In the genomic region with DNA sequence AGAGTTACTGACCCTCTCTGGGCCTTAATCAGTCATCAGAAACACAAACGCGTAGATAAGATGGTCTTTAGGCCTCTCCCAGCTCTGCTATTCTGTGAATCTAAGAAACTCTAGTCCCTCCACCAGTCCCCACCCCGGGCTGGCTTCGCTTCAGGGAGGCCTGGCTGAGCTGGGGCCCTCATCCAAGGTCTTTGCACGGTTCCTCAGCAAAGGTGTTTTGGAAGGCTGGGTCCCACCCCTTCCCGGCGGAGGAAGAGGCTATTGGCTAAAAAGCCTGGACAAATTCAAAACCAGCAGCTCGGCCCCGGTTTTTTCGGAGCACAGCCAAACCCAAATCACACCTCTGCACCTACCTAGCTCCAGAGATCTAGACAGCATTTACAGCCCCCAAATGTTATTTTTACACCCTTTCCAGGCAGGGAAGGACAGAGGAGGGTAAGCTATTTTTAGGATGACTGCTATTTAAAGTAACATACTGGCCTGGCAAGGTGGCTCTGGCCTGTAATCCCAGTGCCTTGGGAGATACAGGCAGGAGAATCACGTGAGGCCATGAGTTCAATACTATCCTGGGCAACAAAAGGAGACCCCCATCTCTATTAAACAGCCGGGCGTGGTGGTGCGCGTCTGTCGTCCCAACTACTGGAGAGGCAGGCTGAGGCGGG, we compare ENCODE assay signal across 8 cellular contexts. TPM values are rescaled to one million over a fixed set of nuclear protein-coding genes. Genes with fewer than 3 reads are reported as not detected.
DNase-seq lines count a peak whose midpoint lies in the region; ATAC-seq, FAIRE-seq and TF ChIP-seq lines count a peak whose summit lies in the region.

No MANE protein-coding gene starts in this region.

- TF ChIP-seq EP300 in K562 (IDR thresholded peaks at IDR 0.05; ENCODE audit: low read length) = no peak

- H3K36me3 ChIP-seq in K562 (ENCODE audit: control insufficient read depth, insufficient read depth, low read length) (no peaks in the 10 kb centered on the region), keratinocyte (ENCODE audit: control insufficient read depth in 2 of 2, extremely low read depth in 1 of 2, insufficient read depth in 2 of 2, low read length in 2 of 2) (no peaks in the 10 kb centered on the region)

- peak overlapping the region; percentile 62 to 95; a peak in 3 of 4 replicates for H3K9ac ChIP-seq in K562 (ENCODE audit: insufficient read depth in 1 of 2, low read depth in 2 of 2, low read length in 2 of 2)
- peak overlapping the region; percentile 63 for H3K9ac ChIP-seq in keratinocyte (ENCODE audit: control insufficient read depth, extremely low read depth, insufficient read depth, low read length)

- H3K4me1 Mint-ChIP-seq in activated CD4-positive, alpha-beta T cell treated with anti-CD3 and anti-CD28 coated beads, Interleukin-2, amount 10 ng/mL, durations not matched to agents 7 days and 5 days = peaks cover 7% of the 10 kb centered on the region

- CTCF ChIA-PET in activated CD4-positive, alpha-beta T cell treated with anti-CD3 and anti-CD28 coated beads, Interleukin-2, amount 10 ng/mL, durations not matched to agents 7 days and 5 days (lab: Charles Lee) = interaction anchor here (0.5 to 3.4 kb wide), 74 partner anchors 8 to 904 kb away, joined by 3 to 44 read pairs (median 5); a partner anchor contains a TSS
- CTCF ChIA-PET in K562 (lab: Yijun Ruan, JAX; ENCODE audit: low intra/inter-chr PET ratio) = interaction anchor here (0.5 to 2.1 kb wide), 5 partner anchors 97 to 351 kb away, joined by 3 to 11 read pairs (median 3); no protein-coding TSS in a partner anchor

- intact Hi-C loops in K562 (cut with micrococcal nuclease) = loop anchor here (5.0 kb wide), 2 partner anchors 50 to 255 kb away; a partner anchor contains a TSS

- H3K27ac ChIP-seq in K562 (ENCODE audit: extremely low read depth, low read depth, low read length) = no peak overlapping the region; the same call in 2 of the 3 replicates
- H3K27ac ChIP-seq in keratinocyte (ENCODE audit: control insufficient read depth, insufficient read depth, low read length) = no peak overlapping the region
- H3K27ac ChIP-seq in substantia nigra (ENCODE audit: low read depth, low read length, poor library complexity, severe bottlenecking) = peak overlapping the region; percentile 87

- H3K79me2 ChIP-seq in K562 (ENCODE audit: control insufficient read depth, insufficient read depth, low read length) (no peaks in the 10 kb centered on the region), keratinocyte (ENCODE audit: control insufficient read depth, insufficient read depth, low read length) (no peaks in the 10 kb centered on the region)

- no peak for TF ChIP-seq RAD21 in K562 (CRISPR knock-in tag; conservative IDR thresholded peaks at IDR 0.05 in 1 of 2, IDR thresholded peaks at IDR 0.05 in 1 of 2)

- no TSS peak for BruUV-seq in K562 (replicated peaks; lab: Mats Ljungman, UMichigan)

- no peak for DNase-seq in activated CD4-positive, alpha-beta T cell treated with anti-CD3 and anti-CD28 coated beads, Interleukin-2, amount 10 ng/mL, durations not matched to agents 7 days and 5 days
- DNase-seq in activated CD4-positive, alpha-beta T cell treated with anti-CD3 and anti-CD28 coated beads, Interleukin-2, amount 50 U/mL, for 1 hour = no peak
- DNase-seq in K562 (ENCODE audit: extremely low read depth in 1 of 4, low spot score in 3 of 4) = no peak
- DNase-seq in keratinocyte (ENCODE audit: low read depth, low spot score) = no peak
- peak in 20 of 49 donors; percentile 4 to 86 (median 30) for DNase-seq in substantia nigra (lab: John Stamatoyannopoulos, UW)
- no peak for DNase-seq in medulla oblongata (ENCODE audit: extremely low spot score)
- no peak for DNase-seq in COLO829 (ENCODE audit: low spot score)

- 73% methylated on average over 17 of the region's 17 CpGs for WGBS in K562 (ENCODE audit: insufficient coverage, low coverage, missing lambda C conversion rate)

- FAIRE-seq in K562 (lab: Jason Lieb, UNC) (no peak), keratinocyte (lab: Jason Lieb, UNC) (no peak)

- H3K27ac Mint-ChIP-seq in activated CD4-positive, alpha-beta T cell treated with anti-CD3 and anti-CD28 coated beads, Interleukin-2, amount 10 ng/mL, durations not matched to agents 7 days and 5 days = peak overlapping the region; percentile 57

- no peaks in the 10 kb centered on the region for H3K9me3 Mint-ChIP-seq in activated CD4-positive, alpha-beta T cell treated with anti-CD3 and anti-CD28 coated beads, Interleukin-2, amount 10 ng/mL, durations not matched to agents 7 days and 5 days

- peak overlapping the region; percentile 69 for H3K4me3 ChIP-seq in K562
- peak overlapping the region; percentile 58 to 82 (median 61) for H3K4me3 ChIP-seq in keratinocyte (ENCODE audit: control insufficient read depth in 2 of 3, extremely low read depth in 1 of 3, insufficient read depth in 2 of 3, low read depth in 1 of 3, low read length in 3 of 3)

- dilution Hi-C loops in keratinocyte (cut with MboI; ENCODE audit: extremely low pct_ligation_motif_present, low sequenced_read_pairs) = no loop called here

- H4K20me1 ChIP-seq in K562 (replicated peaks; ENCODE audit: control insufficient read depth, insufficient read depth, low read length) (no peaks in the 10 kb centered on the region), keratinocyte (ENCODE audit: control insufficient read depth, extremely low read depth, insufficient read depth, low read length) (no peaks in the 10 kb centered on the region)

- in situ Hi-C loops in K562 (cut with MboI) = no loop called here

- peak overlapping the region; percentile 84 for H3K4me2 ChIP-seq in K562 (ENCODE audit: insufficient read depth, low read length)
- peak overlapping the region; percentile 87 for H3K4me2 ChIP-seq in keratinocyte (ENCODE audit: control insufficient read depth, extremely low read depth, insufficient read depth, low read depth, low read length)

- POLR2A ChIA-PET in activated CD4-positive, alpha-beta T cell treated with anti-CD3 and anti-CD28 coated beads, Interleukin-2, amount 10 ng/mL, durations not matched to agents 7 days and 5 days (lab: Charles Lee) = interaction anchor here (0.5 kb wide), 1 partner anchor 163 kb away, joined by 3 read pairs; no protein-coding TSS in a partner anchor
- POLR2A ChIA-PET in K562 (lab: Yijun Ruan, JAX) = interaction anchor here (0.6 to 1.5 kb wide), 14 partner anchors 9 to 599 kb away, joined by 3 to 10 read pairs (median 3); no protein-coding TSS in a partner anchor

- H3K9me3 ChIP-seq in K562 (replicated peaks; ENCODE audit: control insufficient read depth, insufficient read depth, low read depth, low read length) (no peaks in the 10 kb centered on the region), keratinocyte (ENCODE audit: control insufficient read depth, low read depth, low read length) (no peaks in the 10 kb centered on the region)

- TF ChIP-seq POLR2A in K562 (conservative IDR thresholded peaks at IDR 0.05) = no peak

- H3K4me1 ChIP-seq in K562 (replicated peaks in 1 of 2; ENCODE audit: control insufficient read depth in 2 of 2, insufficient read depth in 2 of 2, low read length in 2 of 2) (peaks cover 0 to 14% of the 10 kb centered on the region in 2 experiments; a peak in 4 of 5 replicates), keratinocyte (ENCODE audit: control insufficient read depth, extremely low read depth, insufficient read depth, low read length) (peaks cover 4% of the 10 kb centered on the region)

- H3K27me3 ChIP-seq in K562 (ENCODE audit: control insufficient read depth in 2 of 2, insufficient read depth in 2 of 2, low read length in 2 of 2) (peaks cover 9 to 23% of the 10 kb centered on the region in 2 experiments; a peak in 4 of 5 replicates), keratinocyte (ENCODE audit: control insufficient read depth, extremely low read depth, insufficient read depth, low read length) (no peaks in the 10 kb centered on the region)

- peaks cover 4% of the 10 kb centered on the region for H3K27me3 Mint-ChIP-seq in activated CD4-positive, alpha-beta T cell treated with anti-CD3 and anti-CD28 coated beads, Interleukin-2, amount 10 ng/mL, durations not matched to agents 7 days and 5 days

- no peaks in the 10 kb centered on the region for H3K9me1 ChIP-seq in K562 (ENCODE audit: control insufficient read depth, insufficient read depth, low read length)
- H3K9me1 ChIP-seq in keratinocyte (ENCODE audit: control insufficient read depth, extremely low read depth, insufficient read depth, low read length) = no peaks in the 10 kb centered on the region

- ATAC-seq in K562 (no peak), GM21737 (IDR thresholded peaks at IDR 0.05; ENCODE audit: unreplicated experiment) (no peak)

- H2AFZ ChIP-seq in K562 (ENCODE audit: low read depth, low read length) = peak overlapping the region; percentile 96
- H2AFZ ChIP-seq in keratinocyte (ENCODE audit: control insufficient read depth, low read length) = peak overlapping the region; percentile 97

- peak overlapping the region; percentile 64 for H3K4me3 Mint-ChIP-seq in activated CD4-positive, alpha-beta T cell treated with anti-CD3 and anti-CD28 coated beads, Interleukin-2, amount 10 ng/mL, durations not matched to agents 7 days and 5 days

- H3K36me3 Mint-ChIP-seq in activated CD4-positive, alpha-beta T cell treated with anti-CD3 and anti-CD28 coated beads, Interleukin-2, amount 10 ng/mL, durations not matched to agents 7 days and 5 days (ENCODE audit: low read depth) = no peaks in the 10 kb centered on the region

- TF ChIP-seq CTCF in K562 (IDR thresholded peaks at IDR 0.05 in 2 of 3, conservative IDR thresholded peaks at IDR 0.05 in 1 of 3; ENCODE audit: insufficient read depth in 2 of 3, low read depth in 1 of 3, low read length in 3 of 3) = no peak
- TF ChIP-seq CTCF in keratinocyte (optimal IDR thresholded peaks at IDR 0.05 in 1 of 3, IDR thresholded peaks at IDR 0.05 in 1 of 3, conservative IDR thresholded peaks at IDR 0.05 in 1 of 3; ENCODE audit: extremely low read depth in 1 of 3, insufficient read depth in 2 of 3, low read length in 3 of 3) = no peak

RNA-seq across cellular contexts. Expression of a gene that starts 13.2 kb away (rescaled TPM):
- total RNA-seq in activated CD4-positive, alpha-beta T cell treated with anti-CD3 and anti-CD28 coated beads, Interleukin-2, amount 10 ng/mL, durations not matched to agents 7 days and 5 days = 10 to 100 TPM; 30.9 to 37.1 TPM
- 12.3 and 28.7 TPM in 2 replicates for total RNA-seq in K562 (2011; cell fraction: chromatin; rRNA removed; ENCODE audit: low replicate concordance)
- 34.5 and 34.7 TPM in 2 replicates for total RNA-seq in K562 (2011; cell fraction: nucleolus; rRNA removed)
- total RNA-seq in K562 (2011; cell fraction: nucleoplasm; rRNA removed) = 23.5 and 27.0 TPM in 2 replicates
- 36.6 and 44.2 TPM in 2 replicates for total RNA-seq in K562 (2014; rRNA removed)
- 11.5 and 14.4 TPM in 2 replicates for total RNA-seq in K562 (2014; rRNA removed; fragmentation: Illumina TruSeq; extraction: Trizol)
- 20.1 and 22.0 TPM in 2 replicates for total RNA-seq in K562 (2015; rRNA removed; fragmentation: Illumina TruSeq; extraction: Trizol)
- total RNA-seq in K562 (2021) = 29.7 and 32.2 TPM in 2 replicates
- polyA plus RNA-seq in K562 (2011; rRNA removed) = 23.1 and 28.7 TPM in 2 replicates
- polyA plus RNA-seq in K562 (2011; cell fraction: cytosol; rRNA removed) = 37.2 and 54.8 TPM in 2 replicates
- polyA plus RNA-seq in K562 (2011; cell fraction: nucleus; rRNA removed) = 27.3 and 34.3 TPM in 2 replicates
- polyA plus RNA-seq in K562 (2012) = 15.1 and 22.1 TPM in 2 replicates
- polyA plus RNA-seq in K562 (2014; fragmentation: Illumina TruSeq; extraction: Trizol) = 24.2 and 26.8 TPM in 2 replicates
- 1 to 10 TPM; 1.6 to 2.3 TPM for polyA plus RNA-seq in K562 (2014; fragmentation: Nextera tagmentation; extraction: Ambion mirVana)
- 33.9 and 40.0 TPM in 2 replicates for polyA plus RNA-seq in K562 (2014; rRNA removed)
- 8.1 and 15.6 TPM in 2 replicates for polyA minus RNA-seq in K562 (2011; rRNA and poly(A)+ RNA removed)
- polyA minus RNA-seq in K562 (2011; cell fraction: cytosol; rRNA and poly(A)+ RNA removed) = 13.9 and 15.7 TPM in 2 replicates
- 12.2 and 12.3 TPM in 2 replicates for polyA minus RNA-seq in K562 (2011; cell fraction: nucleus; rRNA and poly(A)+ RNA removed)
- polyA plus RNA-seq in keratinocyte = 22.6 to 30.9 TPM (median 22.9 TPM) in 3 replicates
- 3.5 TPM for polyA plus RNA-seq in keratinocyte (2011; ENCODE audit: low read depth)
- 15.3 and 22.4 TPM in 2 replicates for polyA plus RNA-seq in keratinocyte (2011; cell fraction: cytosol; rRNA removed)
- polyA plus RNA-seq in keratinocyte (2011; cell fraction: nucleus; rRNA removed) = 19.4 and 22.5 TPM in 2 replicates
- 14.7 and 26.7 TPM in 2 replicates for polyA plus RNA-seq in keratinocyte (2012; ENCODE audit: low replicate concordance)
- polyA minus RNA-seq in keratinocyte = 18.8 to 21.9 TPM (median 18.9 TPM) in 3 replicates
- 24.0 TPM for polyA minus RNA-seq in keratinocyte (2011; cell fraction: cytosol; rRNA and poly(A)+ RNA removed)
- polyA minus RNA-seq in keratinocyte (2011; cell fraction: nucleus; rRNA and poly(A)+ RNA removed) = 9.4 and 11.3 TPM in 2 replicates

RNA-seq across cellular contexts. Expression of a gene that starts 46.9 kb away (rescaled TPM):
- total RNA-seq in activated CD4-positive, alpha-beta T cell treated with anti-CD3 and anti-CD28 coated beads, Interleukin-2, amount 10 ng/mL, durations not matched to agents 7 days and 5 days = 100 to 1,000 TPM; 118 to 137 TPM
- not detected in 2 replicates for total RNA-seq in K562 (2011; cell fraction: chromatin; rRNA removed; ENCODE audit: low replicate concordance)
- not detected in 2 replicates for total RNA-seq in K562 (2011; cell fraction: nucleolus; rRNA removed)
- total RNA-seq in K562 (2011; cell fraction: nucleoplasm; rRNA removed) = not detected in 2 replicates
- total RNA-seq in K562 (2014; rRNA removed) (not detected in 2 replicates), K562 (2014; rRNA removed; fragmentation: Illumina TruSeq; extraction: Trizol) (not detected in 2 replicates), K562 (2015; rRNA removed; fragmentation: Illumina TruSeq; extraction: Trizol) (not detected in 2 replicates), K562 (2021) (0.20 and 0.44 TPM in 2 replicates)
- polyA plus RNA-seq in K562 (2011; rRNA removed) (not detected in 2 replicates), K562 (2014; fragmentation: Illumina TruSeq; extraction: Trizol) (not detected in 2 replicates), K562 (2014; fragmentation: Nextera tagmentation; extraction: Ambion mirVana) (not detected), K562 (2014; rRNA removed) (not detected in 2 replicates), keratinocyte (0.01 TPM in 1 of 3 replicates, not detected in the others)
- not detected in 2 replicates for polyA plus RNA-seq in K562 (2011; cell fraction: cytosol; rRNA removed)
- polyA plus RNA-seq in K562 (2011; cell fraction: nucleus; rRNA removed) = not detected in 2 replicates
- 0.10 TPM in 1 of 2 replicates, not detected in the other for polyA plus RNA-seq in K562 (2012)
- not detected in 2 replicates for polyA minus RNA-seq in K562 (2011; rRNA and poly(A)+ RNA removed)
- polyA minus RNA-seq in K562 (2011; cell fraction: cytosol; rRNA and poly(A)+ RNA removed) = not detected in 2 replicates
- not detected in 2 replicates for polyA minus RNA-seq in K562 (2011; cell fraction: nucleus; rRNA and poly(A)+ RNA removed)
- not detected for polyA plus RNA-seq in keratinocyte (2011; ENCODE audit: low read depth)
- polyA plus RNA-seq in keratinocyte (2011; cell fraction: cytosol; rRNA removed) = 0.04 TPM in 1 of 2 replicates, not detected in the other
- polyA plus RNA-seq in keratinocyte (2011; cell fraction: nucleus; rRNA removed) = not detected in 2 replicates
- 0.06 TPM in 1 of 2 replicates, not detected in the other for polyA plus RNA-seq in keratinocyte (2012; ENCODE audit: low replicate concordance)
- polyA minus RNA-seq in keratinocyte = 0.07 to 0.20 TPM in 2 of 3 replicates, not detected in the other
- not detected for polyA minus RNA-seq in keratinocyte (2011; cell fraction: cytosol; rRNA and poly(A)+ RNA removed)
- not detected in 2 replicates for polyA minus RNA-seq in keratinocyte (2011; cell fraction: nucleus; rRNA and poly(A)+ RNA removed)

RNA-seq across cellular contexts. Expression of a gene that starts 51.1 kb away (rescaled TPM):
- under 1 TPM; 0.05 to 0.06 TPM for total RNA-seq in activated CD4-positive, alpha-beta T cell treated with anti-CD3 and anti-CD28 coated beads, Interleukin-2, amount 10 ng/mL, durations not matched to agents 7 days and 5 days
- 0.09 TPM in 1 of 2 replicates, not detected in the other for total RNA-seq in K562 (2011; cell fraction: chromatin; rRNA removed; ENCODE audit: low replicate concordance)
- under 0.01 TPM in 1 of 2 replicates, not detected in the other for total RNA-seq in K562 (2011; cell fraction: nucleolus; rRNA removed)
- 0.38 TPM in 1 of 2 replicates, not detected in the other for total RNA-seq in K562 (2011; cell fraction: nucleoplasm; rRNA removed)
- 0.04 TPM in 1 of 2 replicates, not detected in the other for total RNA-seq in K562 (2014; rRNA removed)
- total RNA-seq in K562 (2014; rRNA removed; fragmentation: Illumina TruSeq; extraction: Trizol) = 0.03 TPM in 1 of 2 replicates, not detected in the other
- not detected in 2 replicates for total RNA-seq in K562 (2015; rRNA removed; fragmentation: Illumina TruSeq; extraction: Trizol)
- total RNA-seq in K562 (2021) = 0.07 TPM in 2 replicates
- not detected in 2 replicates for polyA plus RNA-seq in K562 (2011; rRNA removed)
- not detected in 2 replicates for polyA plus RNA-seq in K562 (2011; cell fraction: cytosol; rRNA removed)
- 0.03 TPM in 2 replicates for polyA plus RNA-seq in K562 (2011; cell fraction: nucleus; rRNA removed)
- 0.04 TPM in 1 of 2 replicates, not detected in the other for polyA plus RNA-seq in K562 (2012)
- 0.03 TPM in 1 of 2 replicates, not detected in the other for polyA plus RNA-seq in K562 (2014; fragmentation: Illumina TruSeq; extraction: Trizol)
- under 1 TPM in 1 of 2 experiments, not detected in 1; 0.03 TPM for polyA plus RNA-seq in K562 (2014; fragmentation: Nextera tagmentation; extraction: Ambion mirVana)
- polyA plus RNA-seq in K562 (2014; rRNA removed) = not detected in 2 replicates
- polyA minus RNA-seq in K562 (2011; rRNA and poly(A)+ RNA removed) = not detected in 2 replicates
- not detected in 2 replicates for polyA minus RNA-seq in K562 (2011; cell fraction: cytosol; rRNA and poly(A)+ RNA removed)
- polyA minus RNA-seq in K562 (2011; cell fraction: nucleus; rRNA and poly(A)+ RNA removed) = not detected in 2 replicates
- polyA plus RNA-seq in keratinocyte = 0.01 to 0.02 TPM in 2 of 3 replicates, not detected in the other
- polyA plus RNA-seq in keratinocyte (2011; ENCODE audit: low read depth) = 0.06 TPM
- polyA plus RNA-seq in keratinocyte (2011; cell fraction: cytosol; rRNA removed) = 0.01 TPM in 1 of 2 replicates, not detected in the other
- polyA plus RNA-seq in keratinocyte (2011; cell fraction: nucleus; rRNA removed) = 0.09 and 0.13 TPM in 2 replicates
- polyA plus RNA-seq in keratinocyte (2012; ENCODE audit: low replicate concordance) = not detected in 2 replicates
- polyA minus RNA-seq in keratinocyte = 0.07 TPM in 1 of 3 replicates, not detected in the others
- polyA minus RNA-seq in keratinocyte (2011; cell fraction: cytosol; rRNA and poly(A)+ RNA removed) = not detected
- not detected in 2 replicates for polyA minus RNA-seq in keratinocyte (2011; cell fraction: nucleus; rRNA and poly(A)+ RNA removed)

Comparison
In these comparisons a context has a peak if more than half of its experiments do, and no peak if none do; other contexts are left out.
1. RNA of a gene that starts 46.9 kb away (total RNA-seq): 118 to 137 TPM in activated CD4-positive, alpha-beta T cell treated with anti-CD3 and anti-CD28 coated beads, Interleukin-2, amount 10 ng/mL, durations not matched to agents 7 days and 5 days; 0.20 to 0.44 TPM in K562; every median in the first group is over 10 times any median in the second.